In genomic region chr12:113072136-113072535, GRCh38 we compare ENCODE assay signal across 13 cellular contexts. TPM values are rescaled to one million over a fixed set of nuclear protein-coding genes. Genes with fewer than 3 reads are reported as not detected.
DNase-seq lines count a peak whose midpoint lies in the region; ATAC-seq and TF ChIP-seq lines count a peak whose summit lies in the region.
"Had no signal": no experiment of that assay in that cellular context is flagged by ENCODE, and none has a peak within 500 bp of the region (broad histone marks: within the 10 kb centered on the region; RNA-seq: fewer than 3 reads in every experiment).

No MANE protein-coding gene starts in this region.

- H3K4me3 ChIP-seq in heart left ventricle = no peak overlapping the region
- H3K4me3 ChIP-seq in MG63 = no peak overlapping the region
- H3K4me3 ChIP-seq in subcutaneous abdominal adipose tissue (ENCODE audit: low read depth in 1 of 5, low read length in 5 of 5) = no peak overlapping the region
- H3K4me3 ChIP-seq: ascending aorta, lung, ovary had no signal

- DNase-seq in heart left ventricle = no peak
- DNase-seq in Right ventricle myocardium inferior (ENCODE audit: missing footprints) = no peak
- peak; percentile 12 for DNase-seq in MG63
- no peak for DNase-seq in caudate nucleus (lab: John Stamatoyannopoulos, UW)
- no peak for DNase-seq in COR-L47 (lab: John Stamatoyannopoulos, UW)
- DNase-seq in activated CD4-positive, alpha-beta T cell treated with anti-CD3 and anti-CD28 coated beads, Interleukin-2, amount 10 ng/mL, durations not matched to agents 24 days and 14 days = no peak
- DNase-seq in NCI-H2081 treated with DMSO at 0.1 percent for 48 hours (lab: John Stamatoyannopoulos, UW) = no peak
- DNase-seq: ovary; stimulated activated CD4-positive, alpha-beta T cell treated with anti-CD3 and anti-CD28 coated beads, Interleukin-2, amount 100 ng/mL, for 24 hours; stimulated activated naive CD8-positive, alpha-beta T cell treated with anti-CD3 and anti-CD28 coated beads, Interleukin-15, Interleukin-2, amounts not matched to agents 100 U/mL and 50 U/mL, for 24 hours had no signal

- intact Hi-C loops in heart left ventricle (cut with DNase I) (no loop called here), Right ventricle myocardium inferior (cut with DNase I) (no loop called here)
- intact Hi-C loops in activated CD4-positive, alpha-beta T cell treated with anti-CD3 and anti-CD28 coated beads, Interleukin-2, amount 10 ng/mL, durations not matched to agents 24 days and 14 days (cut with micrococcal nuclease) = no loop called here

- TF ChIP-seq POLR2A in heart left ventricle (IDR thresholded peaks at IDR 0.05) = no peak

- H3K27ac Mint-ChIP-seq in activated CD4-positive, alpha-beta T cell treated with anti-CD3 and anti-CD28 coated beads, Interleukin-2, amount 10 ng/mL, durations not matched to agents 24 days and 14 days = no peak overlapping the region

- H3K4me3 Mint-ChIP-seq in activated CD4-positive, alpha-beta T cell treated with anti-CD3 and anti-CD28 coated beads, Interleukin-2, amount 10 ng/mL, durations not matched to agents 24 days and 14 days = no peak overlapping the region

- peaks cover 14% of the 10 kb centered on the region for H3K4me1 Mint-ChIP-seq in activated CD4-positive, alpha-beta T cell treated with anti-CD3 and anti-CD28 coated beads, Interleukin-2, amount 10 ng/mL, durations not matched to agents 24 days and 14 days

- peak overlapping the region in 2 of 5 donors; percentile 48 to 53 for H3K9ac ChIP-seq in subcutaneous abdominal adipose tissue (ENCODE audit: low read length in 5 of 5)

- H3K9me3 Mint-ChIP-seq in activated CD4-positive, alpha-beta T cell treated with anti-CD3 and anti-CD28 coated beads, Interleukin-2, amount 10 ng/mL, durations not matched to agents 24 days and 14 days = no peaks in the 10 kb centered on the region

- no peaks in the 10 kb centered on the region for H3K36me3 ChIP-seq in heart left ventricle
- no peaks in the 10 kb centered on the region for H3K36me3 ChIP-seq in MG63
- H3K36me3 ChIP-seq in subcutaneous abdominal adipose tissue (ENCODE audit: control insufficient read depth in 5 of 5, insufficient read depth in 5 of 5, low read length in 5 of 5) = no peaks in the 10 kb centered on the region
- H3K36me3 ChIP-seq: ascending aorta, ovary had no signal

- no peak for TF ChIP-seq CTCF in heart left ventricle (IDR thresholded peaks at IDR 0.05)

- H3K27me3 ChIP-seq in heart left ventricle (peaks cover 0 to 6% (median 0%) of the 10 kb centered on the region in 9 donors), MG63 (no peaks in the 10 kb centered on the region), subcutaneous abdominal adipose tissue (ENCODE audit: control insufficient read depth in 5 of 5, insufficient read depth in 4 of 5, low read length in 5 of 5) (no peaks in the 10 kb centered on the region)
- H3K27me3 ChIP-seq: ascending aorta, ovary had no signal

- H3K9me3 ChIP-seq in heart left ventricle = no peaks in the 10 kb centered on the region
- H3K9me3 ChIP-seq in MG63 = no peaks in the 10 kb centered on the region
- no peaks in the 10 kb centered on the region for H3K9me3 ChIP-seq in subcutaneous abdominal adipose tissue (ENCODE audit: control insufficient read depth in 5 of 5, low read length in 5 of 5)
- H3K9me3 ChIP-seq: ascending aorta, ovary had no signal

- H3K27ac ChIP-seq in heart left ventricle (peak overlapping the region in 8 of 12 donors; percentile 53 to 77 (median 67)), caudate nucleus (ENCODE audit: low read depth, low read length) (peak overlapping the region; percentile 67), subcutaneous abdominal adipose tissue (ENCODE audit: low read depth, low read length) (peak overlapping the region; percentile 95)
- H3K27ac ChIP-seq: ascending aorta, ovary had no signal

- no peaks in the 10 kb centered on the region for H3K27me3 Mint-ChIP-seq in activated CD4-positive, alpha-beta T cell treated with anti-CD3 and anti-CD28 coated beads, Interleukin-2, amount 10 ng/mL, durations not matched to agents 24 days and 14 days

- ATAC-seq in heart left ventricle (no peak), Right ventricle myocardium inferior (no peak)
- ATAC-seq: stimulated activated naive CD8-positive, alpha-beta T cell treated with anti-CD3 and anti-CD28 coated beads, Interleukin-15, Interleukin-2, amounts not matched to agents 100 U/mL and 50 U/mL, for 24 hours had no signal

- peaks cover 0 to 26% (median 12%) of the 10 kb centered on the region in 12 donors for H3K4me1 ChIP-seq in heart left ventricle
- H3K4me1 ChIP-seq in subcutaneous abdominal adipose tissue (ENCODE audit: control insufficient read depth in 5 of 5, insufficient read depth in 5 of 5, low read length in 5 of 5) = peaks cover 14 to 83% (median 72%) of the 10 kb centered on the region in 5 donors
- H3K4me1 ChIP-seq: ascending aorta had no signal

- 82 to 90% (median 84%) methylated on average over 3 of the region's 3 CpGs for WGBS in heart left ventricle, 4 donors

- no peaks in the 10 kb centered on the region for H3K36me3 Mint-ChIP-seq in activated CD4-positive, alpha-beta T cell treated with anti-CD3 and anti-CD28 coated beads, Interleukin-2, amount 10 ng/mL, durations not matched to agents 24 days and 14 days (ENCODE audit: low read depth)

RNA-seq across cellular contexts. Expression of gene DTX1, which starts 15.6 kb away (rescaled TPM):
- total RNA-seq in heart left ventricle (1 to 10 TPM; 1.2 to 3.2 (median 2.4) TPM), Right ventricle myocardium inferior (3.7 TPM)
- polyA plus RNA-seq in heart left ventricle = 1 to 10 TPM in 1 of 2 donors, under 1 TPM in 1; 0.50 to 1.2 TPM
- total RNA-seq in MG63 (2014; rRNA removed; shearing (Covaris generic); ENCODE audit: low replicate concordance) = not detected in 2 replicates
- total RNA-seq in activated CD4-positive, alpha-beta T cell treated with anti-CD3 and anti-CD28 coated beads, Interleukin-2, amount 10 ng/mL, durations not matched to agents 24 days and 14 days = 0.09 and 0.21 TPM in 2 replicates
